ENCODE assay signal across 8 cellular contexts in the genomic region with DNA sequence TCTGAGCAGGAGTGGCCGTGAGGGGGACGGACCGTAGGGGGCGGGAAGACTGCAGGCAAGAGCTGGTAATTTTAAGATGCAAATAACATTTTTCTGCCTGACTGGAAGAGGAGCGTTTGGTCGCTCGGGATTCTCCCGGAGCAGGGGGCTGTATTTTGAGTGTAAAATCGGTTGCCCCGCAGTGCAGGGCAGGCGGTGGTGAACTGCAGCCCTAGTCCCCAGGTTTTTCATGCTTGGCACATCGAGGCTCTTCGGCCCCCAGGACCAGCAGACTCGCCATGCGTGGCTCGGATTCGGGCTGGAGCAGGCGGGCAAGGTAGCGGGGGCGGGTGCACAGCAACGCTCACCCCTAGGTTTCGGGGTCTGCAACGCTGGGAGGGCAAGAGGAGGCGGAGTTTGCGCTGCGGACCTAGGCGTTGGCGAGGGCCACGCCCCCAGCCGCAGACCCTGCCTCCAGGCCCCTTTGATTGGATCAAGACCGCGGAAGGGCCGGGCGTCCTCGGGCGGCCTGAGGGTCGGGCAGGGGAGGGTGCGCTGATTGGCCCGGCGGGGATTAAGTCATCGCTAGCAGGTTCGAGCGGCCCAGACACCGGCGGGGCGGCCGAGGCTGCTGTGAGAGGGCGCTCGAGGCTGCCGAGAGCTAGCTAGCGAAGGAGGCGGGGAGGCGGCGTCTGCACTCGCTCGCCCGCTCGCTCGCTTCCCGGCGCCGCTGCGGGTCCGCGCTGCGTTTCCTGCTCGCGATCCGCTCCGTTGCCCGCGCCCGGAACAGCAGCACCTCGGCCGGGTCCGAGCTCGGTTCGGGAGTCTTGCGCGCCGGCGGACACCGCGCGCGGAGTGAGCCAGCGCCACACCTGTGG. TPM values are rescaled to one million over a fixed set of nuclear protein-coding genes. Genes with fewer than 3 reads are reported as not detected.
DNase-seq lines count a peak whose midpoint lies in the region; ATAC-seq and TF ChIP-seq lines count a peak whose summit lies in the region.

ARHGAP26 (plus strand) TSS at position 585 of the 857 bp plus-strand sequence. CDS start 385 bp downstream, outside the sequence.

- H3K79me2 ChIP-seq in GM23338 (replicated peaks; ENCODE audit: insufficient read depth) (peaks cover 37% of the 10 kb centered on the region), fibroblast of lung (ENCODE audit: control insufficient read depth, insufficient read depth, low read length) (no peaks in the 10 kb centered on the region)

- H3K27me3 ChIP-seq in GM23338 (ENCODE audit: insufficient read depth): peaks cover 17% of the 10 kb centered on the region
- H3K27me3 ChIP-seq in fibroblast of lung (ENCODE audit: control insufficient read depth, insufficient read depth, low read length): no peaks in the 10 kb centered on the region

- no peaks in the 10 kb centered on the region for H3K9me3 Mint-ChIP-seq in GM23338
- H3K9me3 Mint-ChIP-seq in activated T-helper 17 cell treated with anti-CD3 and anti-CD28 coated beads, Interleukin-2, amount 50 U/mL, for 72 hours: no peaks in the 10 kb centered on the region
- no peaks in the 10 kb centered on the region for H3K9me3 Mint-ChIP-seq in naive thymus-derived CD8-positive, alpha-beta T cell

- peaks cover 2% of the 10 kb centered on the region; the same call in 1 of the 2 replicates for H3F3A ChIP-seq in GM23338 (replicated peaks; ENCODE audit: low read depth)

- H3K27ac ChIP-seq in GM23338 (ENCODE audit: low read depth) (peak within 1 kb of the TSS; percentile 67; the same call in 1 of the 2 replicates), fibroblast of lung (ENCODE audit: insufficient read depth, low read length) (no peak within 1 kb of the TSS)

- H3K27me3 Mint-ChIP-seq in GM23338 (ENCODE audit: insufficient read depth, low read depth, poor library complexity): peaks cover 15% of the 10 kb centered on the region
- no peaks in the 10 kb centered on the region for H3K27me3 Mint-ChIP-seq in activated T-helper 17 cell treated with anti-CD3 and anti-CD28 coated beads, Interleukin-2, amount 50 U/mL, for 72 hours
- no peaks in the 10 kb centered on the region for H3K27me3 Mint-ChIP-seq in naive thymus-derived CD8-positive, alpha-beta T cell

- POLR2A ChIA-PET in naive thymus-derived CD8-positive, alpha-beta T cell (lab: Charles Lee): interaction anchor here (0.7 to 3.4 kb wide), 15 partner anchors 10 to 634 kb away, joined by 3 to 78 read pairs (median 5); no protein-coding TSS in a partner anchor

- no peaks in the 10 kb centered on the region for H3K36me3 Mint-ChIP-seq in GM23338 (ENCODE audit: low read depth)
- no peaks in the 10 kb centered on the region for H3K36me3 Mint-ChIP-seq in activated T-helper 17 cell treated with anti-CD3 and anti-CD28 coated beads, Interleukin-2, amount 50 U/mL, for 72 hours (ENCODE audit: low read depth)
- H3K36me3 Mint-ChIP-seq in naive thymus-derived CD8-positive, alpha-beta T cell: no peaks in the 10 kb centered on the region

- no peaks in the 10 kb centered on the region for H3K36me3 ChIP-seq in GM23338 (ENCODE audit: insufficient read depth)
- H3K36me3 ChIP-seq in fibroblast of lung (ENCODE audit: control insufficient read depth, insufficient read depth, low read length): no peaks in the 10 kb centered on the region

- no peaks in the 10 kb centered on the region for H3K9me2 ChIP-seq in GM23338 (ENCODE audit: insufficient read depth)

- H4K20me1 ChIP-seq in GM23338 (replicated peaks; ENCODE audit: insufficient read depth) (peaks cover 20% of the 10 kb centered on the region), fibroblast of lung (ENCODE audit: control insufficient read depth, extremely low read depth, insufficient read depth, low read length) (no peaks in the 10 kb centered on the region)

- H3K9ac ChIP-seq in fibroblast of lung (ENCODE audit: insufficient read depth, low read length): peak within 1 kb of the TSS; percentile 63

- TF ChIP-seq CTCF in GM23338 (conservative IDR thresholded peaks at IDR 0.05; ENCODE audit: low read depth in 2 of 2): peak in 1 of 2 experiments; percentile 23; a peak in 2 of 4 replicates
- peak; percentile 21 to 28 for TF ChIP-seq CTCF in fibroblast of lung (conservative IDR thresholded peaks at IDR 0.05 in 1 of 2, IDR thresholded peaks at IDR 0.05 in 1 of 2; ENCODE audit: low read depth in 1 of 2, low read length in 2 of 2)

- peak; percentile 99 for DNase-seq in ELF-1 (ENCODE audit: low read depth, low spot score)
- peak; percentile 99 for DNase-seq in GM23338 (ENCODE audit: low spot score)
- peak; percentile 91 for DNase-seq in LHCN-M2 (ENCODE audit: low read depth)
- DNase-seq in RPMI7951 (ENCODE audit: low read depth): peak; percentile 93
- peak; percentile 94 to 95 for DNase-seq in fibroblast of lung (ENCODE audit: low read depth in 2 of 2)
- DNase-seq in naive thymus-derived CD8-positive, alpha-beta T cell: peak; percentile 88 to 95 (median 90)
- peak; percentile 76 to 91 (median 86) for DNase-seq in stimulated activated naive CD4-positive, alpha-beta T cell (lab: John Stamatoyannopoulos, UW)

- H3K4me2 ChIP-seq in GM23338: peak within 1 kb of the TSS; percentile 98
- peak within 1 kb of the TSS; percentile 97 for H3K4me2 ChIP-seq in fibroblast of lung (ENCODE audit: extremely low read depth, insufficient read depth, low read length)

- H3K4me1 ChIP-seq in GM23338 (ENCODE audit: insufficient read depth) (peaks cover 29% of the 10 kb centered on the region), fibroblast of lung (ENCODE audit: control insufficient read depth, extremely low read depth, insufficient read depth, low read length) (peaks cover 2% of the 10 kb centered on the region)

- H3K4me1 Mint-ChIP-seq in GM23338: peaks cover 26% of the 10 kb centered on the region
- peaks cover 21% of the 10 kb centered on the region for H3K4me1 Mint-ChIP-seq in activated T-helper 17 cell treated with anti-CD3 and anti-CD28 coated beads, Interleukin-2, amount 50 U/mL, for 72 hours
- H3K4me1 Mint-ChIP-seq in naive thymus-derived CD8-positive, alpha-beta T cell: peaks cover 22 to 51% (median 42%) of the 10 kb centered on the region in 4 donors

- H2AFZ ChIP-seq in GM23338: peak within 1 kb of the TSS; percentile 99
- peak within 1 kb of the TSS; percentile 96 for H2AFZ ChIP-seq in fibroblast of lung (ENCODE audit: low read length)

- H3K4me3 Mint-ChIP-seq in GM23338: peak within 1 kb of the TSS; percentile 87
- H3K4me3 Mint-ChIP-seq in activated T-helper 17 cell treated with anti-CD3 and anti-CD28 coated beads, Interleukin-2, amount 50 U/mL, for 72 hours: peak within 1 kb of the TSS; percentile 91
- H3K4me3 Mint-ChIP-seq in naive thymus-derived CD8-positive, alpha-beta T cell: peak within 1 kb of the TSS; percentile 90 to 99 (median 96)

- no peaks in the 10 kb centered on the region for H3K9me3 ChIP-seq in fibroblast of lung (ENCODE audit: control insufficient read depth, insufficient read depth, low read depth, low read length)

- H3K4me3 ChIP-seq in GM23338: peak within 1 kb of the TSS; percentile 93
- H3K4me3 ChIP-seq in fibroblast of lung (replicated peaks in 1 of 4; ENCODE audit: control extremely low read depth in 1 of 4, insufficient read depth in 1 of 4, low read depth in 3 of 4, low read length in 4 of 4): peak within 1 kb of the TSS; percentile 56 to 86 (median 82)

- H3K27ac Mint-ChIP-seq in GM23338: peak within 1 kb of the TSS; percentile 69; the same call in 1 of the 2 replicates
- H3K27ac Mint-ChIP-seq in activated T-helper 17 cell treated with anti-CD3 and anti-CD28 coated beads, Interleukin-2, amount 50 U/mL, for 72 hours: peak within 1 kb of the TSS; percentile 83
- H3K27ac Mint-ChIP-seq in naive thymus-derived CD8-positive, alpha-beta T cell: peak within 1 kb of the TSS; percentile 87 to 98 (median 94)

- peak; percentile 93 for ATAC-seq in GM23338
- peak; percentile 94 for ATAC-seq in activated T-helper 17 cell treated with anti-CD3 and anti-CD28 coated beads, Interleukin-2, amount 50 U/mL, for 72 hours (replicated peaks)
- peak; percentile 86 to 89 for ATAC-seq in naive thymus-derived CD8-positive, alpha-beta T cell

RNA-seq across cellular contexts. Expression of gene ARHGAP26, which starts in this region (rescaled TPM):
- 11.0 and 16.8 TPM in 2 replicates for total RNA-seq in GM23338 (2014; rRNA removed; shearing (Covaris generic))
- 9.5 and 10.5 TPM in 2 replicates for polyA plus RNA-seq in GM23338 (2016; fragmentation: Nextera tagmentation; extraction: Ambion mirVana)
- total RNA-seq in LHCN-M2 (2014; rRNA removed): 1.0 TPM in 2 replicates
- polyA plus RNA-seq in LHCN-M2 (2012): 1.7 TPM
- total RNA-seq in RPMI7951 (2014; rRNA removed; shearing (Covaris generic)): 1.1 and 1.4 TPM in 2 replicates
- total RNA-seq in activated T-helper 17 cell treated with anti-CD3 and anti-CD28 coated beads, Interleukin-2, amount 50 U/mL, for 72 hours: 10 to 100 TPM in 1 of 2 donors, 1 to 10 TPM in 1; 7.8 to 12.0 TPM
- 4.4 and 6.8 TPM in 2 replicates for total RNA-seq in fibroblast of lung
- 1.8 and 4.1 TPM in 2 replicates for polyA plus RNA-seq in fibroblast of lung
- 1.5 and 5.3 TPM in 2 replicates for polyA plus RNA-seq in fibroblast of lung (2012)
- 0.74 and 2.7 TPM in 2 replicates for polyA minus RNA-seq in fibroblast of lung (ENCODE audit: low replicate concordance)
- 10 to 100 TPM; 27.7 to 30.5 TPM for total RNA-seq in naive thymus-derived CD8-positive, alpha-beta T cell
- polyA plus RNA-seq in naive thymus-derived CD8-positive, alpha-beta T cell: 10 to 100 TPM in 2 of 3 donors, 1 to 10 TPM in 1; 9.1 to 15.7 (median 11.6) TPM
